ENCODE assay signal across 16 cellular contexts in genomic region chr10:75023074-75023473, GRCh38.
A peak's percentile ranks its signal among the peaks of the same experiment; 100 is the strongest.
DNase-seq lines count a peak whose midpoint lies in the region; ATAC-seq and TF ChIP-seq lines count a peak whose summit lies in the region.
"Had no signal": no experiment of that assay in that cellular context is flagged by ENCODE, and none has a peak within 500 bp of the region (broad histone marks: within the 10 kb centered on the region; RNA-seq: fewer than 3 reads in every experiment).

No MANE protein-coding gene starts in this region.

- H3K4me3 ChIP-seq in gastrocnemius medialis: no peak overlapping the region
- H3K4me3 ChIP-seq: BLaER1, MG63 had no signal

- in situ Hi-C loops in gastrocnemius medialis (cut with MboI; ENCODE audit: low sequenced_read_pairs in 4 of 4): loop anchor here in 2 of 4 donors (10.0 kb wide), 1 partner anchor 758 kb away; no protein-coding TSS in a partner anchor

- peaks cover 4 to 29% of the 10 kb centered on the region in 2 donors for H3K4me1 ChIP-seq in gastrocnemius medialis

- H3K4me1 Mint-ChIP-seq in brain (peaks cover 51% of the 10 kb centered on the region), osteocyte (ENCODE audit: unreplicated experiment) (no peaks in the 10 kb centered on the region)

- peak overlapping the region in 2 of 4 donors; percentile 46 to 53 for H3K27ac ChIP-seq in gastrocnemius medialis
- H3K27ac ChIP-seq: BLaER1 had no signal

- H3K9me3 ChIP-seq in gastrocnemius medialis: no peaks in the 10 kb centered on the region
- H3K9me3 ChIP-seq: BLaER1, MG63 had no signal

- intact Hi-C loops in gastrocnemius medialis (cut with DNase I; ENCODE audit: low total_unique reads): loop anchor here (5.0 kb wide), 2 partner anchors 136 to 756 kb away; no protein-coding TSS in a partner anchor

- no peak for TF ChIP-seq POLR2A in gastrocnemius medialis (IDR thresholded peaks at IDR 0.05)

- DNase-seq in NCI-H82 (lab: John Stamatoyannopoulos, UW): peak; percentile 12
- no peak for DNase-seq in NCI-H82 treated with DMSO at 0.1 percent for 48 hours (lab: John Stamatoyannopoulos, UW; ENCODE audit: unreplicated experiment)
- peak; percentile 10 for DNase-seq in NCI-H69 (lab: John Stamatoyannopoulos, UW)
- no peak for DNase-seq in gastrocnemius medialis
- DNase-seq in osteocyte (ENCODE audit: extremely low spot score, unreplicated experiment): no peak
- DNase-seq: HFFc6; MG63; NCI-H1092; NCI-H226; NCI-H524 treated with DMSO at 0.1 percent for 48 hours; NK-92 treated with Interleukin-12 subunit alpha and Interleukin-12 subunit beta, amount 100 ng/mL, for 24 hours; SHP77 treated with DMSO at 0.1 percent for 48 hours had no signal

- H3K27me3 Mint-ChIP-seq in brain: no peaks in the 10 kb centered on the region
- no peaks in the 10 kb centered on the region for H3K27me3 Mint-ChIP-seq in osteocyte (ENCODE audit: unreplicated experiment)

- H3K9me3 Mint-ChIP-seq in brain (no peaks in the 10 kb centered on the region), osteocyte (ENCODE audit: unreplicated experiment) (no peaks in the 10 kb centered on the region)
- H3K9me3 Mint-ChIP-seq: HFFc6 had no signal

- H3K4me3 Mint-ChIP-seq in brain (no peak overlapping the region), osteocyte (ENCODE audit: unreplicated experiment) (no peak overlapping the region)
- H3K4me3 Mint-ChIP-seq: HFFc6 had no signal

- no peak for TF ChIP-seq CTCF in brain (conservative IDR thresholded peaks at IDR 0.05)
- TF ChIP-seq CTCF in gastrocnemius medialis (IDR thresholded peaks at IDR 0.05 in 4 of 5, conservative IDR thresholded peaks at IDR 0.05 in 1 of 5): no peak
- no peak for TF ChIP-seq CTCF in osteocyte (IDR thresholded peaks at IDR 0.05)

- H3K27ac Mint-ChIP-seq in brain: peak overlapping the region in 4 of 5 experiments; percentile 27 to 97 (median 62)
- H3K27ac Mint-ChIP-seq in osteocyte (ENCODE audit: unreplicated experiment): no peak overlapping the region
- H3K27ac Mint-ChIP-seq: HFFc6 had no signal

- H3K36me3 Mint-ChIP-seq in brain (peaks cover 57% of the 10 kb centered on the region), osteocyte (ENCODE audit: unreplicated experiment) (peaks cover 35% of the 10 kb centered on the region)

- no peaks in the 10 kb centered on the region for H3K27me3 ChIP-seq in gastrocnemius medialis
- H3K27me3 ChIP-seq: BLaER1, MG63 had no signal

- ATAC-seq in gastrocnemius medialis: peak; percentile 38 to 61
- no peak for ATAC-seq in GM21515 (IDR thresholded peaks at IDR 0.05; ENCODE audit: unreplicated experiment)
- ATAC-seq in HG03520 (IDR thresholded peaks at IDR 0.05; ENCODE audit: unreplicated experiment): no peak

- H3K36me3 ChIP-seq in gastrocnemius medialis: peaks cover 0 to 54% of the 10 kb centered on the region in 2 donors

Comparison
In these comparisons a context has a peak if more than half of its experiments do, and no peak if none do; other contexts are left out.
1. DNase-seq: peak in NCI-H82 (single experiment) and NCI-H69 (single experiment); none in NCI-H82 treated with DMSO at 0.1 percent for 48 hours (single experiment), gastrocnemius medialis (0 of 2) and osteocyte (single experiment).
2. ATAC-seq: peak in gastrocnemius medialis (2 of 2); none in GM21515 (single experiment) and HG03520 (single experiment).